Comparison of ENCODE assay signal across 6 cellular contexts in genomic region chr4:178789279-178789678, GRCh38.
"Had no signal": no experiment of that assay in that cellular context is flagged by ENCODE, and none has a peak within 500 bp of the region (broad histone marks: within the 10 kb centered on the region; RNA-seq: fewer than 3 reads in every experiment).

No MANE protein-coding gene starts in this region.

- DNase-seq: GDM1, GF-D8 had no signal

- FAIRE-seq: GM12891, GM12892, GM18507, GM19239 had no signal
